8 cellular contexts compared by ENCODE assay signal in the genomic region with DNA sequence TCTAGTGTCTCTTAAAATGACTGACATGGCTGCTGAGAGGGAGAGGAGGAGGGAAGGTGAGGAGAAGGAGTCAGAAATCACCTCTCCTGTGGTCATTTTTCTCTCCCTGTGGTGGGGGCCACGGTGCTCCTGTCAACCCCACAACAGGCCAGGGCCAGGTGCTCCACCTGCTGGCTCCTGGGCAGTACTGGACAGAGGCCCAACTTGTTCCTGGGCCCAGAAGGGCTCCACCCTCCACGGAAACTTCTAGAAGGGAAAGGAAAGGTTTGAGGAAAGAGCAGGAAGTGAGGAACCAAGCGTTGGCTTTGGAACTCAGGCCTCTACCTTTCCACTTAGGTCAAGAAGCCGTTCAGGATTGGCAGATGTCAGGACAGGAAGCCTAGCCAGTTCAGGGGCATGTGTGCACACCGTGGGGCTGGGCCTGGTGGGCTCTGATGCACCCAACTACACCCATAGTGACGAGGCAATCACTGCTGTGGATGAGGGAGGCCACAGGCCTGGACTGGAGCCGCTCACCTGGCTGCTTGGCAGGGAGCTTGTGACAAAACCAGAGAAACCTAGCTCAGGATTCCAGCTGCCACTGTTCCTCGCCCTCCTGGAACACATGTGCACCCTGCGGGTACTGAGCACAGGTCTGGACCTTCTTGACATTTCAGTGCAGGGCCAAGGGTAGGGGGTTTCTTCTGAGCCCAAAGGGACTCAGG. TPM values are rescaled to one million over a fixed set of nuclear protein-coding genes. Genes with fewer than 3 reads are reported as not detected.
DNase-seq lines count a peak whose midpoint lies in the region; TF ChIP-seq lines count a peak whose summit lies in the region.

No MANE protein-coding gene starts in this region.

- H3K27me3 ChIP-seq in fibroblast of lung (ENCODE audit: control insufficient read depth, insufficient read depth, low read length) (no peaks in the 10 kb centered on the region), spleen (replicated peaks in 1 of 7) (peaks cover 0 to 21% (median 0%) of the 10 kb centered on the region in 7 donors)
- no peaks in the 10 kb centered on the region for H3K27me3 ChIP-seq in CD8-positive, alpha-beta memory T cell (ENCODE audit: insufficient read depth, low read length, poor library complexity, severe bottlenecking)

- WGBS in spleen, 5 donors, result 64 to 76% (median 67%) methylated on average over 7 to 9 of the region's 9 CpGs

- no peak overlapping the region for H3K4me3 ChIP-seq in fibroblast of lung (replicated peaks in 1 of 4; ENCODE audit: control extremely low read depth in 1 of 4, insufficient read depth in 1 of 4, low read depth in 3 of 4, low read length in 4 of 4)
- H3K4me3 ChIP-seq in spleen, result no peak overlapping the region
- H3K4me3 ChIP-seq in CD8-positive, alpha-beta memory T cell (ENCODE audit: low read length), result no peak overlapping the region

- H3K79me2 ChIP-seq in fibroblast of lung (ENCODE audit: control insufficient read depth, insufficient read depth, low read length), result no peaks in the 10 kb centered on the region

- peak; percentile 25 to 47 for TF ChIP-seq CTCF in fibroblast of lung (conservative IDR thresholded peaks at IDR 0.05 in 1 of 2, IDR thresholded peaks at IDR 0.05 in 1 of 2; ENCODE audit: low read depth in 1 of 2, low read length in 2 of 2)
- TF ChIP-seq CTCF in spleen (IDR thresholded peaks at IDR 0.05 in 8 of 11, conservative IDR thresholded peaks at IDR 0.05 in 3 of 11), result peak in 10 of 11 experiments; percentile 6 to 64 (median 48)

- no peaks in the 10 kb centered on the region for H4K20me1 ChIP-seq in fibroblast of lung (ENCODE audit: control insufficient read depth, extremely low read depth, insufficient read depth, low read length)

- no peak overlapping the region for H3K27ac Mint-ChIP-seq in CD8-positive, alpha-beta memory T cell

- no peak overlapping the region for H3K9ac ChIP-seq in fibroblast of lung (ENCODE audit: insufficient read depth, low read length)

- no peak for TF ChIP-seq POLR2A in spleen (IDR thresholded peaks at IDR 0.05)

- H3K36me3 ChIP-seq in fibroblast of lung (ENCODE audit: control insufficient read depth, insufficient read depth, low read length) (no peaks in the 10 kb centered on the region), spleen (no peaks in the 10 kb centered on the region)
- no peaks in the 10 kb centered on the region for H3K36me3 ChIP-seq in CD8-positive, alpha-beta memory T cell (ENCODE audit: insufficient read depth, low read length)

- peak; percentile 21 for DNase-seq in stimulated activated CD4-positive, alpha-beta T cell treated with anti-CD3 and anti-CD28 coated beads, Interleukin-1b, Interleukin-23, amount 100 ng/mL, for 48 hours
- DNase-seq in stimulated activated CD4-positive, alpha-beta T cell treated with anti-CD3 and anti-CD28 coated beads, Interleukin-12 subunit alpha, Interleukin-12 subunit beta, amount 100 ng/mL, for 4 hours, result no peak
- DNase-seq in RKO (ENCODE audit: low spot score), result peak; percentile 45
- no peak for DNase-seq in fibroblast of lung (ENCODE audit: low read depth in 2 of 2)
- no peak for DNase-seq in spleen
- no peak for DNase-seq in CD8-positive, alpha-beta memory T cell
- no peak for DNase-seq in kidney glomerular epithelial cell (lab: John Stamatoyannopoulos, UW)
- DNase-seq in NCI-H2107 treated with DMSO at 0.1 percent for 48 hours (lab: John Stamatoyannopoulos, UW; ENCODE audit: unreplicated experiment), result no peak

- H3K4me1 Mint-ChIP-seq in CD8-positive, alpha-beta memory T cell, result no peaks in the 10 kb centered on the region

- H3K4me3 Mint-ChIP-seq in CD8-positive, alpha-beta memory T cell, result no peak overlapping the region

- H3K9me3 Mint-ChIP-seq in CD8-positive, alpha-beta memory T cell, result no peaks in the 10 kb centered on the region

- POLR2A ChIA-PET in CD8-positive, alpha-beta memory T cell (lab: Charles Lee), result no interaction called here

- H3K9me3 ChIP-seq in fibroblast of lung (ENCODE audit: control insufficient read depth, insufficient read depth, low read depth, low read length) (no peaks in the 10 kb centered on the region), spleen (no peaks in the 10 kb centered on the region)
- H3K9me3 ChIP-seq in CD8-positive, alpha-beta memory T cell (ENCODE audit: low read length), result no peaks in the 10 kb centered on the region

- peaks cover 18 to 25% of the 10 kb centered on the region in 2 donors for H3K27me3 Mint-ChIP-seq in CD8-positive, alpha-beta memory T cell

- no peak overlapping the region for H3K4me2 ChIP-seq in fibroblast of lung (ENCODE audit: extremely low read depth, insufficient read depth, low read length)

- H3K36me3 Mint-ChIP-seq in CD8-positive, alpha-beta memory T cell, result no peaks in the 10 kb centered on the region

- no peak overlapping the region for H2AFZ ChIP-seq in fibroblast of lung (ENCODE audit: low read length)

- intact Hi-C loops in spleen (cut with DNase I; ENCODE audit: low total_unique reads), result no loop called here

- CTCF ChIA-PET in CD8-positive, alpha-beta memory T cell (lab: Charles Lee), result no interaction called here

- H3K27ac ChIP-seq in fibroblast of lung (ENCODE audit: insufficient read depth, low read length) (no peak overlapping the region), spleen (no peak overlapping the region)
- H3K27ac ChIP-seq in CD8-positive, alpha-beta memory T cell (ENCODE audit: low read depth, low read length), result no peak overlapping the region

- no peaks in the 10 kb centered on the region for H3K4me1 ChIP-seq in fibroblast of lung (ENCODE audit: control insufficient read depth, extremely low read depth, insufficient read depth, low read length)
- no peaks in the 10 kb centered on the region for H3K4me1 ChIP-seq in spleen
- H3K4me1 ChIP-seq in CD8-positive, alpha-beta memory T cell (ENCODE audit: insufficient read depth, low read length), result no peaks in the 10 kb centered on the region

RNA-seq across cellular contexts. Expression of a gene that starts 36.1 kb away (rescaled TPM):
- total RNA-seq in fibroblast of lung (0.77 and 1.3 TPM in 2 replicates), spleen (under 1 TPM; 0.32 to 0.94 (median 0.66) TPM)
- polyA plus RNA-seq in fibroblast of lung (0.94 and 1.5 TPM in 2 replicates), spleen (under 1 TPM; 0.63 to 0.74 (median 0.67) TPM)
- 0.51 and 0.83 TPM in 2 replicates for polyA plus RNA-seq in fibroblast of lung (2012)
- 0.59 TPM in 1 of 2 replicates, not detected in the other for polyA minus RNA-seq in fibroblast of lung (ENCODE audit: low replicate concordance)
- total RNA-seq in CD8-positive, alpha-beta memory T cell, result not detected
- polyA plus RNA-seq in CD8-positive, alpha-beta memory T cell, result not detected

Comparison
In these comparisons a context has a peak if more than half of its experiments do, and no peak if none do; other contexts are left out.
1. DNase-seq: peak in stimulated activated CD4-positive, alpha-beta T cell treated with anti-CD3 and anti-CD28 coated beads, Interleukin-1b, Interleukin-23, amount 100 ng/mL, for 48 hours (single experiment) and RKO (single experiment); none in stimulated activated CD4-positive, alpha-beta T cell treated with anti-CD3 and anti-CD28 coated beads, Interleukin-12 subunit alpha, Interleukin-12 subunit beta, amount 100 ng/mL, for 4 hours (single experiment), fibroblast of lung (0 of 2), spleen (single experiment), CD8-positive, alpha-beta memory T cell (0 of 5), kidney glomerular epithelial cell (single experiment) and NCI-H2107 treated with DMSO at 0.1 percent for 48 hours (single experiment).